Comparison of ENCODE assay signal across 8 cellular contexts in the genomic region with DNA sequence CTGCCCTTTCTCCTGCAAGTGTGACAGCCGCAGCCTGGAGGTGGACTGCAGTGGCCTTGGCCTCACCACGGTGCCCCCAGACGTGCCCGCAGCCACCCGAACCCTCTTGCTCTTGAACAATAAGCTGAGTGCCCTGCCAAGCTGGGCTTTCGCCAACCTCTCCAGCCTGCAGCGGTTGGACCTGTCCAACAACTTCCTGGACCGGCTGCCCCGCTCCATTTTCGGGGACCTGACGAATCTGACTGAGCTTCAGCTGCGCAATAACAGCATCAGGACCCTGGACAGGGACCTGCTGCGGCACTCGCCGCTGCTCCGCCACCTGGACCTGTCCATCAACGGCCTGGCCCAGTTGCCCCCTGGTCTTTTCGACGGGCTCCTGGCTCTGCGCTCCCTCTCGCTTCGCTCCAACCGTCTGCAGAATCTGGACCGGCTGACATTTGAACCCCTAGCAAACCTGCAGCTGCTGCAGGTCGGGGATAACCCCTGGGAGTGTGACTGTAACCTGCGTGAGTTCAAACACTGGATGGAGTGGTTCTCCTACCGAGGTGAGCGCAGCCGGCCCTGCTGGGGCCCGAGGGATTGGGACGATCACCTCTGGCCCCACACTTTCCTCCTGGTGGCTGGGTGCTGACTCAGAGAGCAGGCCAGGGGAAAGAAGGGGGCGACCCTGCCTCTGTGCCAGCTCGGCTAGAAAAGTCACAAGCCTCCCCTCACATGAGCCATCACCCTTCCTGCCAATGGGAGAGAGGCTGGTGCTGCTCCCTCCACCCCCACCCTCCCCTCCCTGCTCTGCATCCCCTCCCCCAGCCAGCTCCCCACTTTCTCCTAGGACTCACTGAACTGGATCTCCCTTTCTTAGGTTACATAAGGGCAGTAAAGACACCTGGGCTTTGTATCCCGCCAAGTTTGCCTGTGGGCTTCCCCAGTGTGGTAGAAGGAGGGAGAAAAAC. TPM values are rescaled to one million over a fixed set of nuclear protein-coding genes. Genes with fewer than 3 reads are reported as not detected.
DNase-seq lines count a peak whose midpoint lies in the region; ATAC-seq, FAIRE-seq and TF ChIP-seq lines count a peak whose summit lies in the region.

No MANE protein-coding gene starts in this region.

- TF ChIP-seq CTCF in fibroblast of pulmonary artery (IDR thresholded peaks at IDR 0.05; ENCODE audit: low read length, missing control alignments) (no peak), parathyroid adenoma (IDR thresholded peaks at IDR 0.05) (no peak)

- H2AFZ ChIP-seq in parathyroid adenoma: peak overlapping the region; percentile 91

- peak overlapping the region; percentile 38 for H3K9ac ChIP-seq in parathyroid adenoma

- H3K4me1 ChIP-seq in parathyroid adenoma: peaks cover 44% of the 10 kb centered on the region

- no peak for TF ChIP-seq POLR2A in GM12891 (IDR thresholded peaks at IDR 0.05; ENCODE audit: low read depth, low read length)

- DNase-seq in GM12891 (ENCODE audit: insufficient read length, low spot score): peak; percentile 52
- DNase-seq in RPMI7951 (ENCODE audit: low read depth): peak; percentile 45
- peak; percentile 72 for DNase-seq in fibroblast of pulmonary artery (ENCODE audit: low read depth)
- DNase-seq in superior temporal gyrus (ENCODE audit: extremely low spot score): no peak

- no peak overlapping the region for H3K4me3 ChIP-seq in fibroblast of pulmonary artery (replicated peaks; ENCODE audit: low read depth, low read length)
- no peak overlapping the region for H3K4me3 ChIP-seq in parathyroid adenoma (ENCODE audit: low read depth, low read length)

- no peaks in the 10 kb centered on the region for H3K36me3 ChIP-seq in parathyroid adenoma (ENCODE audit: control insufficient read depth, insufficient read depth, low read length)

- H3K27ac ChIP-seq in parathyroid adenoma: peak overlapping the region; percentile 99

- no peak overlapping the region for H3K4me2 ChIP-seq in parathyroid adenoma (ENCODE audit: low read length)

- no peak for FAIRE-seq in GM12891 (lab: Jason Lieb, UNC)

- H3K79me2 ChIP-seq in parathyroid adenoma: peaks cover 4% of the 10 kb centered on the region

- H3K27me3 ChIP-seq in parathyroid adenoma (ENCODE audit: control insufficient read depth, insufficient read depth, low read length): no peaks in the 10 kb centered on the region

- ATAC-seq in GM21381 (IDR thresholded peaks at IDR 0.05; ENCODE audit: unreplicated experiment) (no peak), GM18858 (IDR thresholded peaks at IDR 0.05; ENCODE audit: unreplicated experiment) (no peak), GM18517 (IDR thresholded peaks at IDR 0.05; ENCODE audit: unreplicated experiment) (no peak)

- H3K9me3 ChIP-seq in parathyroid adenoma (ENCODE audit: control insufficient read depth, low read length): no peaks in the 10 kb centered on the region

TF ChIP-seq in GM12891, 5 proteins besides CTCF, POLR2A, EP300 and RAD21:
- TF ChIP-seq POLR2AphosphoS5 (IDR thresholded peaks at IDR 0.05; ENCODE audit: low read depth, low read length) (no peak), SPI1 (IDR thresholded peaks at IDR 0.05; ENCODE audit: low read depth, low read length) (no peak), POU2F2 (IDR thresholded peaks at IDR 0.05; ENCODE audit: low read depth, low read length) (no peak)

RNA-seq across cellular contexts. Expression of a gene that starts 10.9 kb away (rescaled TPM):
- not detected for polyA plus RNA-seq in GM12891 (2012; ENCODE audit: low read depth, missing spikeins)
- total RNA-seq in RPMI7951 (2014; rRNA removed; shearing (Covaris generic)): not detected in 2 replicates
